In genomic region chr11:121198491-121198890, GRCh38 we compare ENCODE assay signal across 23 cellular contexts.
DNase-seq lines count a peak whose midpoint lies in the region; ATAC-seq and TF ChIP-seq lines count a peak whose summit lies in the region.
"Had no signal": no experiment of that assay in that cellular context is flagged by ENCODE, and none has a peak within 500 bp of the region (broad histone marks: within the 10 kb centered on the region; RNA-seq: fewer than 3 reads in every experiment).

No MANE protein-coding gene starts in this region.

- peaks cover 3% of the 10 kb centered on the region; the same call in 2 of the 3 replicates for H3K36me3 Mint-ChIP-seq in GM23338 (ENCODE audit: low read depth)

- no peaks in the 10 kb centered on the region for H3K9me2 ChIP-seq in GM23338 (ENCODE audit: insufficient read depth)

- WGBS in HUES64, result 66% methylated on average over 4 of the region's 5 CpGs
- WGBS in iPS DF 6.9 (ENCODE audit: insufficient coverage, insufficient read length), result no CpG with 5 or more reads among the region's 5 CpGs
- no CpG with 5 or more reads among the region's 5 CpGs for WGBS in neuronal stem cell (ENCODE audit: extremely low coverage in 2 of 2, insufficient read length in 2 of 2, insufficient replicate concordance in 1 of 2), 2 donors

- H3K4me2 ChIP-seq in GM23338 (peak overlapping the region; percentile 41), neuronal stem cell (ENCODE audit: insufficient read depth, low read length, poor library complexity, severe bottlenecking) (no peak overlapping the region)
- H3K4me2 ChIP-seq: PC-9 had no signal

- H3K79me2 ChIP-seq in GM23338 (replicated peaks; ENCODE audit: insufficient read depth), result no peaks in the 10 kb centered on the region

- DNase-seq in GM23338 (ENCODE audit: low spot score) (peak; percentile 47), iPS DF 6.9 (ENCODE audit: low read depth, low spot score) (no peak), neuronal stem cell (ENCODE audit: low spot score) (no peak)
- DNase-seq in stimulated activated CD4-positive, alpha-beta T cell treated with anti-CD3 and anti-CD28 coated beads, Interleukin-2, amount 100 ng/mL, for 24 hours, result no peak
- DNase-seq: BE2C; CD4-positive, alpha-beta T cell; GM23248; KG1; MG63; NCI-H2029; NCI-H446; NCI-H524 treated with DMSO at 0.1 percent for 48 hours; NCI-H82; NK-92 treated with Interleukin-12 subunit alpha and Interleukin-12 subunit beta, amount 100 ng/mL, for 24 hours; PC-9; Right ventricle myocardium superior; RPMI8226 had no signal

- no peaks in the 10 kb centered on the region for H3K36me3 ChIP-seq in GM23338 (ENCODE audit: insufficient read depth)
- H3K36me3 ChIP-seq in HUES64 (ENCODE audit: insufficient read depth, low read length), result no peaks in the 10 kb centered on the region
- H3K36me3 ChIP-seq in iPS DF 6.9 (ENCODE audit: control insufficient read depth, insufficient read depth, low read length), result no peaks in the 10 kb centered on the region
- H3K36me3 ChIP-seq in neuronal stem cell (replicated peaks in 1 of 2; ENCODE audit: control insufficient read depth in 2 of 2, insufficient read depth in 2 of 2, low read length in 2 of 2), result no peaks in the 10 kb centered on the region
- H3K36me3 ChIP-seq: BE2C, MG63, SJSA1 had no signal

- no peak overlapping the region for H2BK15ac ChIP-seq in neuronal stem cell (ENCODE audit: low read length)

- H2BK5ac ChIP-seq in neuronal stem cell (ENCODE audit: low read length), result no peak overlapping the region

- peaks cover 43% of the 10 kb centered on the region for H3K4me1 Mint-ChIP-seq in GM23338

- H3K4ac ChIP-seq in neuronal stem cell (ENCODE audit: low read length), result no peak overlapping the region

- peak overlapping the region; percentile 11 for H3K4me3 ChIP-seq in GM23338
- H3K4me3 ChIP-seq in HUES64 (ENCODE audit: low read length), result no peak overlapping the region
- no peak overlapping the region for H3K4me3 ChIP-seq in iPS DF 6.9 (ENCODE audit: low read length)
- H3K4me3 ChIP-seq in neuronal stem cell (ENCODE audit: low read length in 2 of 2), result no peak overlapping the region
- H3K4me3 ChIP-seq: GM23248, MG63, PC-9, SJSA1 had no signal

- no peak overlapping the region for H2AFZ ChIP-seq in GM23338
- H2AFZ ChIP-seq in neuronal stem cell (ENCODE audit: low read length), result peak overlapping the region; percentile 13
- H2AFZ ChIP-seq: GM23248, PC-9 had no signal

- peak overlapping the region; percentile 86 for H3K27ac Mint-ChIP-seq in GM23338
- H3K27ac Mint-ChIP-seq: CD4-positive, alpha-beta T cell had no signal

- no peak overlapping the region for H3K14ac ChIP-seq in neuronal stem cell (ENCODE audit: low read length)

- H3K9me3 ChIP-seq in HUES64 (ENCODE audit: insufficient read depth, low read depth, low read length) (no peaks in the 10 kb centered on the region), iPS DF 6.9 (ENCODE audit: control insufficient read depth, insufficient read depth, low read length) (no peaks in the 10 kb centered on the region), neuronal stem cell (replicated peaks in 1 of 2; ENCODE audit: control insufficient read depth in 2 of 2, insufficient read depth in 1 of 2, low read depth in 1 of 2, low read length in 2 of 2) (no peaks in the 10 kb centered on the region)
- H3K9me3 ChIP-seq: BE2C, MG63, SJSA1 had no signal

- H4K20me1 ChIP-seq in GM23338 (replicated peaks; ENCODE audit: insufficient read depth), result no peaks in the 10 kb centered on the region

- peaks cover 4% of the 10 kb centered on the region; the same call in 2 of the 3 replicates for H3K9me3 Mint-ChIP-seq in GM23338
- H3K9me3 Mint-ChIP-seq: CD4-positive, alpha-beta T cell had no signal

- H3K23ac ChIP-seq in neuronal stem cell (ENCODE audit: low read depth, low read length, poor library complexity), result no peak overlapping the region

- H3K27me3 ChIP-seq in GM23338 (ENCODE audit: insufficient read depth) (no peaks in the 10 kb centered on the region), HUES64 (ENCODE audit: insufficient read depth, low read length) (no peaks in the 10 kb centered on the region), iPS DF 6.9 (ENCODE audit: control insufficient read depth, insufficient read depth, low read length) (no peaks in the 10 kb centered on the region), neuronal stem cell (ENCODE audit: control insufficient read depth in 3 of 3, insufficient read depth in 3 of 3, low read depth in 1 of 3, low read length in 3 of 3) (no peaks in the 10 kb centered on the region)
- H3K27me3 ChIP-seq: BE2C, SJSA1 had no signal

- H3K4me1 ChIP-seq in GM23338 (ENCODE audit: insufficient read depth) (peaks cover 33% of the 10 kb centered on the region), HUES64 (ENCODE audit: insufficient read depth, low read length) (peaks cover 18% of the 10 kb centered on the region), iPS DF 6.9 (ENCODE audit: control insufficient read depth, insufficient read depth, low read length) (no peaks in the 10 kb centered on the region), neuronal stem cell (ENCODE audit: control insufficient read depth in 2 of 2, insufficient read depth in 1 of 2, low read depth in 1 of 2, low read length in 2 of 2) (peaks cover 0 to 20% of the 10 kb centered on the region in 2 donors)
- H3K4me1 ChIP-seq: BE2C, SJSA1 had no signal

- no peak overlapping the region for H2BK12ac ChIP-seq in neuronal stem cell (ENCODE audit: low read length)

- ATAC-seq in GM23338 (peak; percentile 39; the same call in 1 of the 3 replicates), HG03175 (IDR thresholded peaks at IDR 0.05; ENCODE audit: unreplicated experiment) (no peak), GM18873 (IDR thresholded peaks at IDR 0.05; ENCODE audit: low FRiP score, unreplicated experiment) (no peak), HG02885 (IDR thresholded peaks at IDR 0.05; ENCODE audit: poor library complexity, unreplicated experiment) (no peak)
- ATAC-seq: HCT116 had no signal

- no peak overlapping the region for H4K8ac ChIP-seq in neuronal stem cell (ENCODE audit: low read depth, low read length)

- no peak overlapping the region for H2AK5ac ChIP-seq in neuronal stem cell (ENCODE audit: low read depth, low read length)

- peak overlapping the region; percentile 10; the same call in 1 of the 3 replicates for H3K4me3 Mint-ChIP-seq in GM23338
- H3K4me3 Mint-ChIP-seq: CD4-positive, alpha-beta T cell had no signal

- H4K91ac ChIP-seq in neuronal stem cell (ENCODE audit: low read depth, low read length, poor library complexity), result no peak overlapping the region

- H2BK120ac ChIP-seq in neuronal stem cell (ENCODE audit: low read depth, low read length), result no peak overlapping the region

- no peaks in the 10 kb centered on the region for H3K27me3 Mint-ChIP-seq in GM23338 (ENCODE audit: insufficient read depth, low read depth, poor library complexity)

- H3F3A ChIP-seq in GM23338 (replicated peaks; ENCODE audit: low read depth), result no peaks in the 10 kb centered on the region; the same call in 1 of the 2 replicates

- no peak for TF ChIP-seq CTCF in GM23338 (conservative IDR thresholded peaks at IDR 0.05; ENCODE audit: low read depth in 2 of 2)

- no peak overlapping the region for H3K9ac ChIP-seq in HUES64 (ENCODE audit: low read depth, low read length)
- H3K9ac ChIP-seq in neuronal stem cell (ENCODE audit: low read depth, low read length, poor library complexity), result no peak overlapping the region
- H3K9ac ChIP-seq: GM23248 had no signal

- H3K27ac ChIP-seq in GM23338 (ENCODE audit: low read depth), result peak overlapping the region; percentile 78; the same call in 1 of the 2 replicates
- H3K27ac ChIP-seq in HUES64 (ENCODE audit: low read depth, low read length), result peak overlapping the region; percentile 59
- peak overlapping the region; percentile 80 for H3K27ac ChIP-seq in iPS DF 6.9 (ENCODE audit: low read length)
- no peak overlapping the region for H3K27ac ChIP-seq in neuronal stem cell (replicated peaks; ENCODE audit: low read length)
- H3K27ac ChIP-seq: GM23248, PC-9, SJSA1 had no signal

- H3K79me1 ChIP-seq in neuronal stem cell (ENCODE audit: low read depth, low read length), result no peaks in the 10 kb centered on the region

- H3K18ac ChIP-seq in neuronal stem cell (ENCODE audit: low read length), result no peak overlapping the region

TF ChIP-seq in GM23338, 12 proteins besides CTCF, POLR2A, EP300 and RAD21 (continues in another document):
- no peak for TF ChIP-seq EZH2 (IDR thresholded peaks at IDR 0.05; ENCODE audit: low read depth, unreplicated experiment)
- no peak for TF ChIP-seq POLR2AphosphoS5 (IDR thresholded peaks at IDR 0.05; ENCODE audit: low read depth)
- TF ChIP-seq STAT1 (IDR thresholded peaks at IDR 0.05; ENCODE audit: unreplicated experiment), result no peak
- TF ChIP-seq ZNF331 (CRISPR knock-in tag; IDR thresholded peaks at IDR 0.05; ENCODE audit: low read depth), result no peak
- TF ChIP-seq ZNF114 (CRISPR knock-in tag; IDR thresholded peaks at IDR 0.05), result no peak
- TF ChIP-seq CREB1 (CRISPR knock-in tag; IDR thresholded peaks at IDR 0.05; ENCODE audit: low read depth), result no peak
- TF ChIP-seq EZH2phosphoT487 (IDR thresholded peaks at IDR 0.05; ENCODE audit: unreplicated experiment), result no peak
- no peak for TF ChIP-seq ETS1 (IDR thresholded peaks at IDR 0.05)
- TF ChIP-seq JUNB (IDR thresholded peaks at IDR 0.05; ENCODE audit: unreplicated experiment), result no peak
